In genomic region chr3:66603161-66603611, GRCh38 we compare ENCODE assay signal across 28 cellular contexts.
A peak's percentile ranks its signal among the peaks of the same experiment; 100 is the strongest.
DNase-seq lines count a peak whose midpoint lies in the region; ATAC-seq, FAIRE-seq and TF ChIP-seq lines count a peak whose summit lies in the region.
"Had no signal": no experiment of that assay in that cellular context is flagged by ENCODE, and none has a peak within 500 bp of the region (broad histone marks: within the 10 kb centered on the region; RNA-seq: fewer than 3 reads in every experiment).

No MANE protein-coding gene starts in this region.

- POLR2A ChIA-PET in IMR-90 (lab: Charles Lee; ENCODE audit: unreplicated experiment): no interaction called here
- POLR2A ChIA-PET in CD8-positive, alpha-beta memory T cell (lab: Charles Lee): interaction anchor here (0.6 kb wide), 1 partner anchor 66 kb away, joined by 3 read pairs; no protein-coding TSS in a partner anchor

- no peak overlapping the region for H3K56ac ChIP-seq in IMR-90 (ENCODE audit: extremely low read depth, insufficient read depth, low read length)

- no peak for TF ChIP-seq POLR2A in IMR-90 (IDR thresholded peaks at IDR 0.05; ENCODE audit: low read depth, low read length)

- no peak overlapping the region for H3K14ac ChIP-seq in IMR-90 (replicated peaks; ENCODE audit: low read depth, low read length)

- H2BK5ac ChIP-seq in IMR-90 (ENCODE audit: low read depth, low read length, poor library complexity, severe bottlenecking): no peak overlapping the region

- no peak for FAIRE-seq in keratinocyte (lab: Jason Lieb, UNC)
- FAIRE-seq: GM12892 had no signal

- peak overlapping the region; percentile 37; the same call in 1 of the 3 replicates for H2BK15ac ChIP-seq in IMR-90 (ENCODE audit: low read depth, low read length)

- BruUV-seq in IMR-90 (replicated peaks; lab: Mats Ljungman, UMichigan): no TSS peak

- H3K18ac ChIP-seq in IMR-90 (ENCODE audit: low read depth, low read length): no peak overlapping the region

- intact Hi-C loops in IMR-90 (cut with micrococcal nuclease): no loop called here

- peaks cover 4 to 20% (median 9%) of the 10 kb centered on the region in 3 donors for H3K4me1 Mint-ChIP-seq in CD8-positive, alpha-beta memory T cell

- no peaks in the 10 kb centered on the region for H3K79me1 ChIP-seq in IMR-90 (ENCODE audit: low read depth in 1 of 2, low read length in 2 of 2)

- H2AK9ac ChIP-seq in IMR-90 (replicated peaks; ENCODE audit: low read depth, low read length, poor library complexity): no peak overlapping the region

- no peak overlapping the region for H3K27ac Mint-ChIP-seq in CD8-positive, alpha-beta memory T cell
- H3K27ac Mint-ChIP-seq: CD14-positive monocyte had no signal

- no peak overlapping the region for H2BK120ac ChIP-seq in IMR-90 (ENCODE audit: low read depth, low read length)

- H3K27ac ChIP-seq in IMR-90 (ENCODE audit: insufficient read depth, low read length) (no peak overlapping the region), VCaP (peak overlapping the region; percentile 36; the same call in 1 of the 2 replicates), keratinocyte (ENCODE audit: control insufficient read depth, insufficient read depth, low read length) (no peak overlapping the region)
- H3K27ac ChIP-seq in CD8-positive, alpha-beta memory T cell (ENCODE audit: low read depth, low read length): no peak overlapping the region
- H3K27ac ChIP-seq: thyroid gland had no signal

- ATAC-seq in IMR-90 (ENCODE audit: low read depth) (no peak), GM21423 (IDR thresholded peaks at IDR 0.05; ENCODE audit: unreplicated experiment) (no peak)
- ATAC-seq: left lobe of liver, Right ventricle myocardium inferior had no signal

- H3K36me3 ChIP-seq in IMR-90 (ENCODE audit: control insufficient read depth, insufficient read depth, low read length): no peaks in the 10 kb centered on the region
- no peaks in the 10 kb centered on the region for H3K36me3 ChIP-seq in keratinocyte (ENCODE audit: control insufficient read depth in 2 of 2, extremely low read depth in 1 of 2, insufficient read depth in 2 of 2, low read length in 2 of 2)
- no peaks in the 10 kb centered on the region for H3K36me3 ChIP-seq in CD8-positive, alpha-beta memory T cell (ENCODE audit: insufficient read depth, low read length)
- H3K36me3 ChIP-seq: thyroid gland had no signal

- H3K9ac ChIP-seq in IMR-90 (ENCODE audit: low read depth, low read length): no peak overlapping the region
- H3K9ac ChIP-seq in keratinocyte (ENCODE audit: control insufficient read depth, extremely low read depth, insufficient read depth, low read length): no peak overlapping the region

- no peak overlapping the region for H4K8ac ChIP-seq in IMR-90 (ENCODE audit: low read depth in 2 of 2, low read length in 2 of 2)

- H3K27me3 ChIP-seq in IMR-90 (ENCODE audit: control insufficient read depth, insufficient read depth, low read length) (no peaks in the 10 kb centered on the region), keratinocyte (ENCODE audit: control insufficient read depth, extremely low read depth, insufficient read depth, low read length) (no peaks in the 10 kb centered on the region)
- H3K27me3 ChIP-seq in CD8-positive, alpha-beta memory T cell (ENCODE audit: insufficient read depth, low read length, poor library complexity, severe bottlenecking): no peaks in the 10 kb centered on the region
- H3K27me3 ChIP-seq: thyroid gland had no signal

- 0 out of 2 replicates have a peak overlapping the region, but pooled peaks have one; percentile 29 for H2BK20ac ChIP-seq in IMR-90 (ENCODE audit: low read depth, low read length)

- H4K20me1 ChIP-seq in IMR-90 (ENCODE audit: insufficient read depth, low read length) (no peaks in the 10 kb centered on the region), keratinocyte (ENCODE audit: control insufficient read depth, extremely low read depth, insufficient read depth, low read length) (no peaks in the 10 kb centered on the region)

- H3K9me3 Mint-ChIP-seq in CD8-positive, alpha-beta memory T cell: no peaks in the 10 kb centered on the region
- H3K9me3 Mint-ChIP-seq: neural crest cell had no signal

- H4K5ac ChIP-seq in IMR-90 (ENCODE audit: low read depth, low read length): no peak overlapping the region

- CTCF ChIA-PET in IMR-90 (lab: Yijun Ruan, JAX): no interaction called here
- CTCF ChIA-PET in CD8-positive, alpha-beta memory T cell (lab: Charles Lee): no interaction called here

- TF ChIP-seq RAD21 in IMR-90 (IDR thresholded peaks at IDR 0.05; ENCODE audit: low read length): no peak

- TF ChIP-seq CTCF in AG09309 (IDR thresholded peaks at IDR 0.05; ENCODE audit: control insufficient read depth, insufficient read depth, low read depth, low read length, missing control alignments): no peak
- TF ChIP-seq CTCF in IMR-90 (conservative IDR thresholded peaks at IDR 0.05; ENCODE audit: low read depth, low read length): no peak
- no peak for TF ChIP-seq CTCF in VCaP (conservative IDR thresholded peaks at IDR 0.05)
- TF ChIP-seq CTCF in keratinocyte (optimal IDR thresholded peaks at IDR 0.05 in 1 of 3, IDR thresholded peaks at IDR 0.05 in 1 of 3, conservative IDR thresholded peaks at IDR 0.05 in 1 of 3; ENCODE audit: extremely low read depth in 1 of 3, insufficient read depth in 2 of 3, low read length in 3 of 3): no peak

- H3K36me3 Mint-ChIP-seq in CD8-positive, alpha-beta memory T cell: no peaks in the 10 kb centered on the region
- H3K36me3 Mint-ChIP-seq: CD14-positive monocyte had no signal

- H3K23ac ChIP-seq in IMR-90 (ENCODE audit: low read depth, low read length): no peak overlapping the region

- H3K4me3 ChIP-seq in AG09309 (ENCODE audit: control insufficient read depth, low read depth, low read length): no peak overlapping the region
- H3K4me3 ChIP-seq in IMR-90 (ENCODE audit: insufficient read depth, low read depth, low read length): no peak overlapping the region
- H3K4me3 ChIP-seq in keratinocyte (ENCODE audit: control insufficient read depth in 2 of 3, extremely low read depth in 1 of 3, insufficient read depth in 2 of 3, low read depth in 1 of 3, low read length in 3 of 3): peak overlapping the region in 1 of 3 experiments; percentile 25
- no peak overlapping the region for H3K4me3 ChIP-seq in CD8-positive, alpha-beta memory T cell (ENCODE audit: low read length)
- H3K4me3 ChIP-seq: skin epidermis, thyroid gland had no signal

- dilution Hi-C loops in IMR-90 (cut with HindIII; ENCODE audit: low sequenced_read_pairs, unreplicated experiment): no loop called here
- dilution Hi-C loops in keratinocyte (cut with MboI; ENCODE audit: extremely low pct_ligation_motif_present, low sequenced_read_pairs): no loop called here

- no peaks in the 10 kb centered on the region for H3K9me1 ChIP-seq in IMR-90 (ENCODE audit: insufficient read depth, low read length)
- H3K9me1 ChIP-seq in keratinocyte (ENCODE audit: control insufficient read depth, extremely low read depth, insufficient read depth, low read length): no peaks in the 10 kb centered on the region

- no peak overlapping the region for H3K4me2 ChIP-seq in IMR-90 (ENCODE audit: low read depth, low read length)
- H3K4me2 ChIP-seq in keratinocyte (ENCODE audit: control insufficient read depth, extremely low read depth, insufficient read depth, low read depth, low read length): peak overlapping the region; percentile 58

- peaks cover 5 to 40% of the 10 kb centered on the region in 2 donors for H3K27me3 Mint-ChIP-seq in CD8-positive, alpha-beta memory T cell

- no CpG with 5 or more reads among the region's 4 CpGs for WGBS in IMR-90 (ENCODE audit: extremely low coverage in 2 of 2, insufficient read length in 1 of 2), 2 experiments

- no peaks in the 10 kb centered on the region for H3K79me2 ChIP-seq in keratinocyte (ENCODE audit: control insufficient read depth, insufficient read depth, low read length)

- no peak overlapping the region for H2AK5ac ChIP-seq in IMR-90 (ENCODE audit: low read depth, low read length)

- H3K9me3 ChIP-seq in IMR-90 (ENCODE audit: control insufficient read depth, insufficient read depth, low read length): no peaks in the 10 kb centered on the region
- H3K9me3 ChIP-seq in keratinocyte (ENCODE audit: control insufficient read depth, low read depth, low read length): no peaks in the 10 kb centered on the region
- H3K9me3 ChIP-seq in CD8-positive, alpha-beta memory T cell (ENCODE audit: low read length): no peaks in the 10 kb centered on the region
- H3K9me3 ChIP-seq: thyroid gland had no signal

- H2AFZ ChIP-seq in IMR-90 (replicated peaks; ENCODE audit: low read length, poor library complexity) (no peak overlapping the region), keratinocyte (ENCODE audit: control insufficient read depth, low read length) (peak overlapping the region; percentile 31)

- no peak overlapping the region for H3K4ac ChIP-seq in IMR-90 (ENCODE audit: low read depth, low read length)

- peak overlapping the region in 1 of 7 donors; percentile 6 for H3K4me3 Mint-ChIP-seq in CD8-positive, alpha-beta memory T cell
- H3K4me3 Mint-ChIP-seq: CD14-positive monocyte, neural crest cell had no signal

- in situ Hi-C loops in IMR-90 (cut with MboI; ENCODE audit: low sequenced_read_pairs): no loop called here

- DNase-seq in AG09309 (ENCODE audit: low read depth): peak; percentile 16
- no peak for DNase-seq in IMR-90
- no peak for DNase-seq in keratinocyte (ENCODE audit: low read depth, low spot score)
- DNase-seq in T-helper 2 cell: no peak
- DNase-seq in CD8-positive, alpha-beta memory T cell: no peak
- DNase-seq in OCI-M1 (lab: John Stamatoyannopoulos, UW): no peak
- DNase-seq: activated CD4-positive, alpha-beta T cell treated with anti-CD3 and anti-CD28 coated beads for 4 hours; activated CD8-positive, alpha-beta memory T cell treated with anti-CD3 and anti-CD28 coated beads, Interleukin-2, amount 50 U/mL, for 4 hours; activated gamma-delta T cell; amygdala; DMS79; effector CD4-positive, alpha-beta T cell; glutamatergic neuron; HCEC 1CT; Karpas-422; NCI-H1092; NCI-H526; stimulated activated CD4-positive, alpha-beta T cell treated with anti-CD3 and anti-CD28 coated beads, Interleukin-2, amount 100 ng/mL, for 48 hours; stimulated activated naive CD4-positive, alpha-beta T cell treated with Interleukin-2 at 50 U/mL for 16 hours; thyroid gland had no signal

- H3K4me1 ChIP-seq in IMR-90 (ENCODE audit: control insufficient read depth, insufficient read depth, low read length): peaks cover 3% of the 10 kb centered on the region
- H3K4me1 ChIP-seq in keratinocyte (ENCODE audit: control insufficient read depth, extremely low read depth, insufficient read depth, low read length): peaks cover 16% of the 10 kb centered on the region
- H3K4me1 ChIP-seq in CD8-positive, alpha-beta memory T cell (ENCODE audit: insufficient read depth, low read length): peaks cover 5% of the 10 kb centered on the region
- H3K4me1 ChIP-seq: thyroid gland had no signal

- no peak overlapping the region for H4K91ac ChIP-seq in IMR-90 (ENCODE audit: insufficient read depth, low read depth, low read length)

TF ChIP-seq in IMR-90, 13 proteins besides CTCF, POLR2A, EP300 and RAD21 (continues in another document):
- no peak for TF ChIP-seq MAZ (IDR thresholded peaks at IDR 0.05; ENCODE audit: borderline replicate concordance, low read depth, low read length)
